7 cellular contexts compared by ENCODE assay signal in the genomic region with DNA sequence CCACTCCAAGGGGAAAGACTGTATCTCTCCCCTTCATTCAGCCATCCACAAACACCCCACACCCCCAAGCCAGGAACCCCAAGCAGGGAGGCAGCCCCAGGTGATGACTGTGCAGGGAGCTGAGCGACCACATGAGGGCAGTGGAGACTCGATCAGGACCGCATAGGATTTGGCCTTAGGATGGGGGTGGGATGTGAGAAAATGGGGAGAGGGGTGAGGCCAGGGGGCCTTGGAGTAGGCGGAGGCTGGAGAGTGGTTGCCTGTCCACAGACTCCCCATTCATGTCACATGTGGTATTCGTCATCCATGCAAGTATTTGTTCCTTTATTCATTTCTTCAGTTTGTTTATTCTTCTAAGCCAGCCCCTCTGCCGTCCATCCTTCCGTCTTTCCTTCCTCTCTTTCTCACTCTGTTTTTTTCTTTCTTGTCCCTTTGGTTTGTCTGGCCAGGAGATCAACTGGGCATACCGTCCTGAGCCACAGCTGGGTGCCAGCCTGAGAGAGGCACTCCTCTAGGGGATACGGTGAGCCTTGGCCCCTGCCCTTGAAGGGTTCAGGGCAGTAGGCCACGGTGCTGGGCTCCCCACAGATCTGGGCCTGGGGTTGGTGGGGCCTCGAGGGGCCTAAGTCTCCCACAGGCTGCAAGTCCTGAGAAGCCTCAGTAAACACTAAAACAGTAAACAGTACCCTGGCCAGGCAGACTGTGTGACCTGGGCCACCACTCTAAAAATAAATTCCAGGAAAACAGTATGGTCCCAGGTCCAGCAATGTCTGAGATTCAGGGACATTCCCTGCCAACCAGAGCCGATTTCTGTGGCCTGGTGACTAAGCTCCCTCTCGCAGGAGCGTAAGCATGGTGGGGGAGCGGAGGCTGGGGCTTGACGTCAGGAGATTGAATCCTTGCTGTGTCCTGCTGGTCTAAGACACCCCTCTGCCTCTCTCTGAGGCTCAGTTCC. TPM values are rescaled to one million over a fixed set of nuclear protein-coding genes. Genes with fewer than 3 reads are reported as not detected.
A peak's percentile ranks its signal among the peaks of the same experiment; 100 is the strongest.
DNase-seq lines count a peak whose midpoint lies in the region; ATAC-seq lines count a peak whose summit lies in the region.

No MANE protein-coding gene starts in this region.

- H3K9me3 Mint-ChIP-seq in T-cell = no peaks in the 10 kb centered on the region

- ATAC-seq in T-cell (replicated peaks in 1 of 4) = peak; percentile 37 to 77 (median 44)
- ATAC-seq in left lobe of liver = peak; percentile 55
- no peak for ATAC-seq in GM19397 (IDR thresholded peaks at IDR 0.05; ENCODE audit: unreplicated experiment)

- H3K27ac Mint-ChIP-seq in T-cell = no peak overlapping the region

- no peaks in the 10 kb centered on the region for H3K36me3 Mint-ChIP-seq in T-cell

- H3K4me3 Mint-ChIP-seq in T-cell = no peak overlapping the region

- POLR2A ChIA-PET in T-cell (lab: Charles Lee) = interaction anchor here in 1 of 2 donors (0.6 kb wide), 1 partner anchor 133 kb away, joined by 4 read pairs; no protein-coding TSS in a partner anchor

- CTCF ChIA-PET in T-cell (lab: Charles Lee) = interaction anchor here (0.7 kb wide), 2 partner anchors 113 to 178 kb away, joined by 3 to 5 read pairs; no protein-coding TSS in a partner anchor

- H3K4me1 Mint-ChIP-seq in T-cell = peaks cover 6 to 16% (median 13%) of the 10 kb centered on the region in 3 donors

- DNase-seq in G401 (ENCODE audit: low spot score) = peak; percentile 79
- DNase-seq in KBM-7 = peak; percentile 52
- DNase-seq in T-cell = peak in 20 of 34 experiments; percentile 13 to 44 (median 31)
- peak; percentile 80 for DNase-seq in cerebellar cortex (ENCODE audit: low spot score)
- DNase-seq in left lobe of liver (ENCODE audit: low spot score) = peak; percentile 74
- peak; percentile 26 to 37 for DNase-seq in stimulated activated CD4-positive, alpha-beta T cell treated with anti-CD3 and anti-CD28 coated beads, Interleukin-4, amount 100 ng/mL, for 4 hours

- H3K27me3 Mint-ChIP-seq in T-cell = peaks cover 4 to 10% of the 10 kb centered on the region in 2 donors

- in situ Hi-C loops in G401 (cut with HindIII; ENCODE audit: low sequenced_read_pairs) (no loop called here), KBM-7 (cut with MboI; ENCODE audit: low pct_unique_long_range_greater_than_20kb, low sequenced_read_pairs) (no loop called here)

RNA-seq across cellular contexts. Expression of gene RHOD, which starts 2.5 kb away (rescaled TPM):
- not detected in 2 replicates for total RNA-seq in G401 (2014; rRNA removed; shearing (Covaris generic))
- total RNA-seq in T-cell = under 1 TPM in 3 of 5 donors, not detected in 2; 0.59 to 0.88 (median 0.66) TPM
- total RNA-seq in left lobe of liver = 23.2 TPM

RNA-seq across cellular contexts. Expression of gene SYT12, which starts 31.2 kb away (rescaled TPM):
- 0.74 and 1.1 TPM in 2 replicates for total RNA-seq in G401 (2014; rRNA removed; shearing (Covaris generic))
- under 1 TPM in 1 of 5 donors, not detected in 4; 0.20 TPM for total RNA-seq in T-cell
- total RNA-seq in left lobe of liver = 4.8 TPM

Comparison
In these comparisons a context has a peak if more than half of its experiments do, and no peak if none do; other contexts are left out.
1. RNA of gene RHOD, which starts 2.5 kb away (total RNA-seq): 23.2 TPM in left lobe of liver (single experiment); 0.59 to 0.88 TPM in T-cell and not detected in G401; every median in the first group is over 10 times any median in the second.
2. Peak in every context shown above with its lines, with median percentiles within 50 percentile points of each other: DNase-seq.